21 cellular contexts compared by ENCODE assay signal in genomic region chr5:172426086-172426485, GRCh38. TPM values are rescaled to one million over a fixed set of nuclear protein-coding genes. Genes with fewer than 3 reads are reported as not detected.
DNase-seq lines count a peak whose midpoint lies in the region; ATAC-seq and TF ChIP-seq lines count a peak whose summit lies in the region.
"Had no signal": no experiment of that assay in that cellular context is flagged by ENCODE, and none has a peak within 500 bp of the region (broad histone marks: within the 10 kb centered on the region; RNA-seq: fewer than 3 reads in every experiment).

No MANE protein-coding gene starts in this region.

- ATAC-seq in body of pancreas = peak; percentile 12
- peak in 1 of 2 donors; percentile 70 for ATAC-seq in upper lobe of left lung (ENCODE audit: low FRiP score in 2 of 2)
- ATAC-seq: activated naive CD8-positive, alpha-beta T cell treated with anti-CD3 and anti-CD28 coated beads, Interleukin-2, amount 50 U/mL, for 24 hours; HepG2; natural killer cell treated with Interleukin-12 subunit alpha and Interleukin-12 subunit beta and Interleukin-15 and Interleukin-18, amount 100 ng/mL, for 72 hours; PC-3; stimulated activated memory B cell treated with anti-CD40 and anti-IgM and Interleukin-4, amounts not matched to agents 10 μg/mL and 1 μg/mL and 100 μg/mL, for 72 hours had no signal

- no peak for TF ChIP-seq POLR2A in body of pancreas (IDR thresholded peaks at IDR 0.05)
- TF ChIP-seq POLR2A in upper lobe of left lung (IDR thresholded peaks at IDR 0.05) = no peak

- H3K36me3 Mint-ChIP-seq in progenitor cell of endocrine pancreas (ENCODE audit: insufficient read depth) = peaks cover 16% of the 10 kb centered on the region
- H3K36me3 Mint-ChIP-seq: memory B cell; natural killer cell treated with Interleukin-12 subunit alpha and Interleukin-12 subunit beta and Interleukin-15 and Interleukin-18, amount 100 ng/mL, for 72 hours; stimulated activated memory B cell treated with anti-CD40 and anti-IgM and Interleukin-4, amounts not matched to agents 10 μg/mL and 1 μg/mL and 100 μg/mL, for 72 hours had no signal

- H3K9me3 ChIP-seq in body of pancreas (no peaks in the 10 kb centered on the region), upper lobe of left lung (no peaks in the 10 kb centered on the region)
- no peaks in the 10 kb centered on the region for H3K9me3 ChIP-seq in effector memory CD4-positive, alpha-beta T cell (ENCODE audit: control insufficient read depth, low read length)
- H3K9me3 ChIP-seq: Caco-2 had no signal

- no peak overlapping the region for H3K4me3 Mint-ChIP-seq in progenitor cell of endocrine pancreas (ENCODE audit: low read depth)
- H3K4me3 Mint-ChIP-seq: activated naive CD8-positive, alpha-beta T cell treated with anti-CD3 and anti-CD28 coated beads, Interleukin-2, amount 50 U/mL, for 24 hours; memory B cell; natural killer cell treated with Interleukin-12 subunit alpha and Interleukin-12 subunit beta and Interleukin-15 and Interleukin-18, amount 100 ng/mL, for 72 hours; stimulated activated memory B cell treated with anti-CD40 and anti-IgM and Interleukin-4, amounts not matched to agents 10 μg/mL and 1 μg/mL and 100 μg/mL, for 72 hours had no signal

- H3K27me3 ChIP-seq in body of pancreas = no peaks in the 10 kb centered on the region
- no peaks in the 10 kb centered on the region for H3K27me3 ChIP-seq in upper lobe of left lung
- no peaks in the 10 kb centered on the region for H3K27me3 ChIP-seq in effector memory CD4-positive, alpha-beta T cell (replicated peaks; ENCODE audit: control insufficient read depth, insufficient read depth, low read length, poor library complexity, severe bottlenecking)

- peaks cover 17% of the 10 kb centered on the region for H3K4me1 ChIP-seq in body of pancreas
- H3K4me1 ChIP-seq in upper lobe of left lung = peaks cover 27 to 45% (median 36%) of the 10 kb centered on the region in 4 donors
- no peaks in the 10 kb centered on the region for H3K4me1 ChIP-seq in effector memory CD4-positive, alpha-beta T cell (ENCODE audit: control insufficient read depth, insufficient read depth, low read length, poor library complexity, severe bottlenecking)
- H3K4me1 ChIP-seq: Caco-2 had no signal

- no peak for DNase-seq in body of pancreas
- DNase-seq in fibroblast of villous mesenchyme (ENCODE audit: low read depth) = peak; percentile 82
- DNase-seq in progenitor cell of endocrine pancreas (ENCODE audit: low spot score, unreplicated experiment) = no peak
- no peak for DNase-seq in upper lobe of left lung
- DNase-seq in RWPE1 (ENCODE audit: low spot score) = no peak
- no peak for DNase-seq in stimulated activated CD8-positive, alpha-beta memory T cell treated with anti-CD3 and anti-CD28 coated beads, Interleukin-4, amount 100 ng/mL, for 48 hours
- DNase-seq in effector memory CD4-positive, alpha-beta T cell = no peak
- DNase-seq: activated naive CD8-positive, alpha-beta T cell treated with anti-CD3 and anti-CD28 coated beads, Interleukin-2, amount 50 U/mL, for 24 hours; Caco-2; EL; H7; NCI-H1436 treated with DMSO at 0.1 percent for 48 hours; NCI-H82; PC-3; T1000 had no signal

- POLR2A ChIA-PET in RWPE1 (lab: Yijun Ruan, JAX; ENCODE audit: low non-redundant PET) = no interaction called here

- no peak overlapping the region for H3K4me3 ChIP-seq in body of pancreas
- no peak overlapping the region for H3K4me3 ChIP-seq in fibroblast of villous mesenchyme (ENCODE audit: low read depth, low read length)
- H3K4me3 ChIP-seq in upper lobe of left lung = no peak overlapping the region
- no peak overlapping the region for H3K4me3 ChIP-seq in effector memory CD4-positive, alpha-beta T cell (ENCODE audit: insufficient read depth, low read depth, low read length, poor library complexity, severe bottlenecking)
- H3K4me3 ChIP-seq: SK-N-MC had no signal

- intact Hi-C loops in body of pancreas (cut with DNase I) = no loop called here

- no peaks in the 10 kb centered on the region for H3K27me3 Mint-ChIP-seq in progenitor cell of endocrine pancreas

- H3K9me3 Mint-ChIP-seq in progenitor cell of endocrine pancreas (ENCODE audit: low read depth) = no peaks in the 10 kb centered on the region
- H3K9me3 Mint-ChIP-seq: activated naive CD8-positive, alpha-beta T cell treated with anti-CD3 and anti-CD28 coated beads, Interleukin-2, amount 50 U/mL, for 24 hours; activated T-helper 2 cell treated with anti-CD3 and anti-CD28 coated beads, Interferon-gamma antibody, Interleukin-2, Interleukin-4, amounts not matched to agents 10 μg/mL and 5 μg/mL and 100 μg/mL, durations not matched to agents 14 hours and 24 hours and 36 hours; memory B cell; natural killer cell treated with Interleukin-12 subunit alpha and Interleukin-12 subunit beta and Interleukin-15 and Interleukin-18, amount 100 ng/mL, for 72 hours; stimulated activated memory B cell treated with anti-CD40 and anti-IgM and Interleukin-4, amounts not matched to agents 10 μg/mL and 1 μg/mL and 100 μg/mL, for 72 hours had no signal

- H3K4me1 Mint-ChIP-seq in progenitor cell of endocrine pancreas (ENCODE audit: low read depth) = peaks cover 5% of the 10 kb centered on the region
- H3K4me1 Mint-ChIP-seq: activated naive CD8-positive, alpha-beta T cell treated with anti-CD3 and anti-CD28 coated beads, Interleukin-2, amount 50 U/mL, for 24 hours; memory B cell; stimulated activated memory B cell treated with anti-CD40 and anti-IgM and Interleukin-4, amounts not matched to agents 10 μg/mL and 1 μg/mL and 100 μg/mL, for 72 hours had no signal

- peak in 1 of 4 donors; percentile 33 for TF ChIP-seq EP300 in upper lobe of left lung (IDR thresholded peaks at IDR 0.05)

- H3K27ac Mint-ChIP-seq in progenitor cell of endocrine pancreas = peak overlapping the region; percentile 45
- H3K27ac Mint-ChIP-seq: activated naive CD8-positive, alpha-beta T cell treated with anti-CD3 and anti-CD28 coated beads, Interleukin-2, amount 50 U/mL, for 24 hours; activated T-helper 2 cell treated with anti-CD3 and anti-CD28 coated beads, Interferon-gamma antibody, Interleukin-2, Interleukin-4, amounts not matched to agents 10 μg/mL and 5 μg/mL and 100 μg/mL, durations not matched to agents 14 hours and 24 hours and 36 hours; memory B cell; natural killer cell treated with Interleukin-12 subunit alpha and Interleukin-12 subunit beta and Interleukin-15 and Interleukin-18, amount 100 ng/mL, for 72 hours; stimulated activated memory B cell treated with anti-CD40 and anti-IgM and Interleukin-4, amounts not matched to agents 10 μg/mL and 1 μg/mL and 100 μg/mL, for 72 hours had no signal

- H3K27ac ChIP-seq in body of pancreas = peak overlapping the region in 2 of 4 donors; percentile 23 to 28
- peak overlapping the region; percentile 9 to 82 (median 73) for H3K27ac ChIP-seq in upper lobe of left lung
- no peak overlapping the region for H3K27ac ChIP-seq in RWPE1
- no peak overlapping the region for H3K27ac ChIP-seq in effector memory CD4-positive, alpha-beta T cell (ENCODE audit: insufficient read depth, low read length, poor library complexity, severe bottlenecking)
- H3K27ac ChIP-seq: SK-N-MC had no signal

- H3K36me3 ChIP-seq in body of pancreas (replicated peaks in 1 of 2; ENCODE audit: insufficient read depth in 1 of 2, low read depth in 2 of 2) = no peaks in the 10 kb centered on the region
- H3K36me3 ChIP-seq in upper lobe of left lung = no peaks in the 10 kb centered on the region
- no peaks in the 10 kb centered on the region for H3K36me3 ChIP-seq in effector memory CD4-positive, alpha-beta T cell (ENCODE audit: control insufficient read depth, insufficient read depth, low read length)

- 80 to 85% methylated on average over 7 of the region's 7 CpGs for WGBS in body of pancreas, 2 donors
- WGBS in upper lobe of left lung, 2 donors = 79 to 82% methylated on average over 7 of the region's 7 CpGs

- CTCF ChIA-PET in RWPE1 (lab: Yijun Ruan, JAX) = interaction anchor here (0.6 kb wide), 1 partner anchor 519 kb away, joined by 6 read pairs; no protein-coding TSS in a partner anchor

- TF ChIP-seq CTCF in body of pancreas (IDR thresholded peaks at IDR 0.05) (no peak), fibroblast of villous mesenchyme (IDR thresholded peaks at IDR 0.05; ENCODE audit: insufficient read depth, low read depth, low read length) (no peak), progenitor cell of endocrine pancreas (IDR thresholded peaks at IDR 0.05; ENCODE audit: unreplicated experiment) (no peak), upper lobe of left lung (IDR thresholded peaks at IDR 0.05) (no peak), RWPE1 (conservative IDR thresholded peaks at IDR 0.05; ENCODE audit: low read depth) (no peak)

RNA-seq across cellular contexts. Expression of gene SH3PXD2B, which starts 28.2 kb away (rescaled TPM):
- total RNA-seq in body of pancreas (10 to 100 TPM in 1 of 2 donors, 1 to 10 TPM in 1; 9.9 to 16.9 TPM), fibroblast of villous mesenchyme (28.1 and 32.2 TPM in 2 replicates), progenitor cell of endocrine pancreas (72.4 and 79.8 TPM in 2 replicates), upper lobe of left lung (10 to 100 TPM; 17.1 to 55.5 (median 43.2) TPM)

Comparison
In these comparisons a context has a peak if more than half of its experiments do, and no peak if none do; other contexts are left out.
1. H3K27ac ChIP-seq: peak in upper lobe of left lung (4 of 4); none in RWPE1 (single experiment) and effector memory CD4-positive, alpha-beta T cell (single experiment).